ENCODE assay signal across 8 cellular contexts in genomic region chr4:8403173-8403753, GRCh38. TPM values are rescaled to one million over a fixed set of nuclear protein-coding genes. Genes with fewer than 3 reads are reported as not detected.
DNase-seq lines count a peak whose midpoint lies in the region; ATAC-seq and TF ChIP-seq lines count a peak whose summit lies in the region.

No MANE protein-coding gene starts in this region.

- ATAC-seq in SK-N-SH treated with all-trans-retinoic acid at 6 μM for 48 hours (peak; percentile 97), GM21825 (IDR thresholded peaks at IDR 0.05; ENCODE audit: unreplicated experiment) (no peak), HG03521 (IDR thresholded peaks at IDR 0.05; ENCODE audit: unreplicated experiment) (no peak)

- TF ChIP-seq CTCF in left ventricle myocardium inferior (IDR thresholded peaks at IDR 0.05; ENCODE audit: borderline replicate concordance) = peak; percentile 96

- intact Hi-C loops in left ventricle myocardium inferior (cut with micrococcal nuclease) = loop anchor here (5.0 kb wide), 1 partner anchor 161 kb away; no protein-coding TSS in a partner anchor

- peak; percentile 75 for DNase-seq in DMS53 treated with DMSO at 0.1 percent for 48 hours (lab: John Stamatoyannopoulos, UW; ENCODE audit: unreplicated experiment)
- peak; percentile 76 for DNase-seq in LHCN-M2 (ENCODE audit: low read depth)
- peak in 54 of 58 donors; percentile 6 to 87 (median 58) for DNase-seq in anterior cingulate cortex (lab: John Stamatoyannopoulos, UW)
- DNase-seq in left ventricle myocardium inferior = peak; percentile 89
- DNase-seq in putamen (ENCODE audit: low spot score) = peak; percentile 69

- peak overlapping the region; percentile 81 for H3K27ac ChIP-seq in left ventricle myocardium inferior (replicated peaks)

- peaks cover 42% of the 10 kb centered on the region for H3K36me3 ChIP-seq in left ventricle myocardium inferior

- peaks cover 55% of the 10 kb centered on the region for H3K4me1 ChIP-seq in left ventricle myocardium inferior

- H3K27me3 ChIP-seq in left ventricle myocardium inferior (ENCODE audit: low read depth) = no peaks in the 10 kb centered on the region

- no peak overlapping the region for H3K4me3 ChIP-seq in left ventricle myocardium inferior

- H3K9me3 ChIP-seq in left ventricle myocardium inferior (replicated peaks) = no peaks in the 10 kb centered on the region

TF ChIP-seq in SK-N-SH treated with all-trans-retinoic acid at 6 μM for 48 hours, 23 proteins besides CTCF, POLR2A, EP300 and RAD21:
- no peak for TF ChIP-seq ARNTL (CRISPR knock-in tag; IDR thresholded peaks at IDR 0.05; ENCODE audit: borderline replicate concordance, low read depth)
- no peak for TF ChIP-seq PATZ1 (CRISPR knock-in tag; IDR thresholded peaks at IDR 0.05; ENCODE audit: borderline replicate concordance)
- TF ChIP-seq CSRNP3 (CRISPR knock-in tag; IDR thresholded peaks at IDR 0.05) = no peak
- no peak for TF ChIP-seq ZFP3 (CRISPR knock-in tag; IDR thresholded peaks at IDR 0.05)
- no peak for TF ChIP-seq TOX (CRISPR knock-in tag; IDR thresholded peaks at IDR 0.05; ENCODE audit: borderline replicate concordance)
- TF ChIP-seq GLIS3 (CRISPR knock-in tag; IDR thresholded peaks at IDR 0.05) = no peak
- TF ChIP-seq PPARA (CRISPR knock-in tag; IDR thresholded peaks at IDR 0.05; ENCODE audit: borderline replicate concordance) = no peak
- TF ChIP-seq OSR1 (CRISPR knock-in tag; IDR thresholded peaks at IDR 0.05) = no peak
- no peak for TF ChIP-seq RARB (CRISPR knock-in tag; IDR thresholded peaks at IDR 0.05)
- TF ChIP-seq ZNF8 (CRISPR knock-in tag; IDR thresholded peaks at IDR 0.05) = no peak
- no peak for TF ChIP-seq TSHZ2 (CRISPR knock-in tag; IDR thresholded peaks at IDR 0.05)
- no peak for TF ChIP-seq SNAI2 (CRISPR knock-in tag; IDR thresholded peaks at IDR 0.05)
- TF ChIP-seq TCF4 (CRISPR knock-in tag; IDR thresholded peaks at IDR 0.05; ENCODE audit: borderline replicate concordance) = no peak
TF ChIP-seq in SK-N-SH treated with all-trans-retinoic acid at 6 μM for 48 hours: peak in this region for 0.

RNA-seq across cellular contexts. Expression of gene ACOX3, which starts 37.3 kb away (rescaled TPM):
- total RNA-seq in LHCN-M2 (2014; rRNA removed) (24.2 and 27.3 TPM in 2 replicates), left ventricle myocardium inferior (22.0 TPM)
- polyA plus RNA-seq in LHCN-M2 (2012) = 15.9 TPM

RNA-seq across cellular contexts. Expression of gene TRMT44, which starts 37.3 kb away (rescaled TPM):
- total RNA-seq in LHCN-M2 (2014; rRNA removed) = 12.6 and 14.9 TPM in 2 replicates
- polyA plus RNA-seq in LHCN-M2 (2012) = 4.9 TPM
- total RNA-seq in left ventricle myocardium inferior = 9.2 TPM
